Comparison of ENCODE assay signal across 20 cellular contexts in genomic region chr6:56521454-56521853, GRCh38.
DNase-seq lines count a peak whose midpoint lies in the region; ATAC-seq and TF ChIP-seq lines count a peak whose summit lies in the region.
"Had no signal": no experiment of that assay in that cellular context is flagged by ENCODE, and none has a peak within 500 bp of the region (broad histone marks: within the 10 kb centered on the region; RNA-seq: fewer than 3 reads in every experiment).

No MANE protein-coding gene starts in this region.

- TF ChIP-seq CTCF in GM23338 (conservative IDR thresholded peaks at IDR 0.05; ENCODE audit: low read depth in 2 of 2) = no peak
- TF ChIP-seq CTCF in RWPE1 (conservative IDR thresholded peaks at IDR 0.05; ENCODE audit: low read depth) = no peak
- no peak for TF ChIP-seq CTCF in fibroblast of villous mesenchyme (IDR thresholded peaks at IDR 0.05; ENCODE audit: insufficient read depth, low read depth, low read length)
- no peak for TF ChIP-seq CTCF in osteocyte (IDR thresholded peaks at IDR 0.05)

- H3K36me3 Mint-ChIP-seq in GM23338 (ENCODE audit: low read depth) (peaks cover 29% of the 10 kb centered on the region), osteocyte (ENCODE audit: unreplicated experiment) (peaks cover 38% of the 10 kb centered on the region)

- H3K27me3 Mint-ChIP-seq in GM23338 (ENCODE audit: insufficient read depth, low read depth, poor library complexity) (no peaks in the 10 kb centered on the region), osteocyte (ENCODE audit: unreplicated experiment) (no peaks in the 10 kb centered on the region)

- no peaks in the 10 kb centered on the region for H4K20me1 ChIP-seq in GM23338 (replicated peaks; ENCODE audit: insufficient read depth)

- CTCF ChIA-PET in RWPE1 (lab: Yijun Ruan, JAX) = interaction anchor here (0.7 to 0.8 kb wide), 2 partner anchors 29 to 163 kb away, joined by 3 to 4 read pairs; no protein-coding TSS in a partner anchor

- H3F3A ChIP-seq in GM23338 (replicated peaks; ENCODE audit: low read depth) = no peaks in the 10 kb centered on the region

- H3K9me2 ChIP-seq in GM23338 (ENCODE audit: insufficient read depth) = no peaks in the 10 kb centered on the region

- H3K9me3 Mint-ChIP-seq in GM23338 = no peaks in the 10 kb centered on the region
- peaks cover 13% of the 10 kb centered on the region for H3K9me3 Mint-ChIP-seq in osteocyte (ENCODE audit: unreplicated experiment)
- H3K9me3 Mint-ChIP-seq: neural progenitor cell had no signal

- POLR2A ChIA-PET in RWPE1 (lab: Yijun Ruan, JAX; ENCODE audit: low non-redundant PET) = no interaction called here

- DNase-seq in GM23338 (ENCODE audit: low spot score) (no peak), RWPE1 (ENCODE audit: low spot score) (peak; percentile 5), fibroblast of villous mesenchyme (ENCODE audit: low read depth) (peak; percentile 62), osteocyte (ENCODE audit: extremely low spot score, unreplicated experiment) (no peak)
- no peak for DNase-seq in stimulated activated CD4-positive, alpha-beta T cell treated with anti-CD3 and anti-CD28 coated beads, Interleukin-12 subunit alpha, Interleukin-12 subunit beta, amount 100 ng/mL, for 4 hours
- DNase-seq: activated CD4-positive, alpha-beta T cell treated with anti-CD3 and anti-CD28 coated beads for 1 hour; activated gamma-delta T cell treated with Interleukin-2 at 50 U/mL for 16 hours; DMS 273 treated with DMSO at 0.1 percent for 48 hours; MG63; NCI-H1694; NCI-H446 treated with DMSO at 0.1 percent for 48 hours; retina; T-helper 9 cell had no signal

- H3K4me3 ChIP-seq in GM23338 (0 out of 2 replicates have a peak overlapping the region, but pooled peaks have one; percentile 24), fibroblast of villous mesenchyme (ENCODE audit: low read depth, low read length) (no peak overlapping the region)
- H3K4me3 ChIP-seq: MG63, neural progenitor cell had no signal

- no peaks in the 10 kb centered on the region for H3K27me3 ChIP-seq in GM23338 (ENCODE audit: insufficient read depth)
- H3K27me3 ChIP-seq: MG63, neural progenitor cell had no signal

- peaks cover 9% of the 10 kb centered on the region; the same call in 1 of the 2 replicates for H3K79me2 ChIP-seq in GM23338 (replicated peaks; ENCODE audit: insufficient read depth)

- H3K27ac Mint-ChIP-seq in GM23338 (peak overlapping the region; percentile 88), osteocyte (ENCODE audit: unreplicated experiment) (peak overlapping the region; percentile 11)
- H3K27ac Mint-ChIP-seq: neural progenitor cell; stimulated activated naive CD8-positive, alpha-beta T cell treated with anti-CD3 and anti-CD28 coated beads, Interleukin-15, Interleukin-2, amounts not matched to agents 100 ng/mL and 50 ng/mL, for 24 hours had no signal

- peak overlapping the region; percentile 55 for H3K4me2 ChIP-seq in GM23338
- H3K4me2 ChIP-seq: neural progenitor cell had no signal

- H3K27ac ChIP-seq in GM23338 (ENCODE audit: low read depth) = peak overlapping the region; percentile 78; the same call in 1 of the 2 replicates
- H3K27ac ChIP-seq in RWPE1 = no peak overlapping the region
- H3K27ac ChIP-seq: C4-2B, neural progenitor cell had no signal

- H3K4me3 Mint-ChIP-seq in GM23338 (no peak overlapping the region), osteocyte (ENCODE audit: unreplicated experiment) (no peak overlapping the region)
- H3K4me3 Mint-ChIP-seq: neural progenitor cell; stimulated activated naive CD8-positive, alpha-beta T cell treated with anti-CD3 and anti-CD28 coated beads, Interleukin-15, Interleukin-2, amounts not matched to agents 100 ng/mL and 50 ng/mL, for 24 hours had no signal

- peaks cover 59% of the 10 kb centered on the region for H3K4me1 Mint-ChIP-seq in GM23338
- peaks cover 35% of the 10 kb centered on the region for H3K4me1 Mint-ChIP-seq in osteocyte (ENCODE audit: unreplicated experiment)

- peaks cover 56% of the 10 kb centered on the region for H3K4me1 ChIP-seq in GM23338 (ENCODE audit: insufficient read depth)

- H3K36me3 ChIP-seq in GM23338 (ENCODE audit: insufficient read depth) = no peaks in the 10 kb centered on the region

- ATAC-seq in GM23338 = no peak
- ATAC-seq in HG02970 (IDR thresholded peaks at IDR 0.05; ENCODE audit: low FRiP score, unreplicated experiment) = no peak
- ATAC-seq in GM18519 (IDR thresholded peaks at IDR 0.05; ENCODE audit: low FRiP score, unreplicated experiment) = no peak
- no peak for ATAC-seq in GM19452 (IDR thresholded peaks at IDR 0.05; ENCODE audit: unreplicated experiment)
- ATAC-seq: HCT116 had no signal

- H2AFZ ChIP-seq in GM23338 = no peak overlapping the region
- H2AFZ ChIP-seq: neural progenitor cell had no signal

TF ChIP-seq in GM23338, 12 proteins besides CTCF, POLR2A, EP300 and RAD21:
- no peak for TF ChIP-seq EZH2phosphoT487 (IDR thresholded peaks at IDR 0.05; ENCODE audit: unreplicated experiment)

Comparison
In these comparisons a context has a peak if more than half of its experiments do, and no peak if none do; other contexts are left out.
1. DNase-seq: peak in RWPE1 (single experiment) and fibroblast of villous mesenchyme (single experiment); none in GM23338 (single experiment), osteocyte (single experiment) and stimulated activated CD4-positive, alpha-beta T cell treated with anti-CD3 and anti-CD28 coated beads, Interleukin-12 subunit alpha, Interleukin-12 subunit beta, amount 100 ng/mL, for 4 hours (single experiment).